ENCODE assay signal across 8 cellular contexts in genomic region chr19:1133471-1133929, GRCh38. TPM values are rescaled to one million over a fixed set of nuclear protein-coding genes. Genes with fewer than 3 reads are reported as not detected.
DNase-seq lines count a peak whose midpoint lies in the region; ATAC-seq and TF ChIP-seq lines count a peak whose summit lies in the region.

No MANE protein-coding gene starts in this region.

- no peaks in the 10 kb centered on the region for H3K27me3 ChIP-seq in CD8-positive, alpha-beta memory T cell (ENCODE audit: insufficient read depth, low read length, poor library complexity, severe bottlenecking)
- no peaks in the 10 kb centered on the region for H3K27me3 ChIP-seq in SU-DHL-6 (ENCODE audit: low read length)
- H3K27me3 ChIP-seq in muscle layer of duodenum (ENCODE audit: low read depth, low read length) = no peaks in the 10 kb centered on the region
- H3K27me3 ChIP-seq in thoracic aorta (replicated peaks; ENCODE audit: insufficient read depth) = no peaks in the 10 kb centered on the region

- no peaks in the 10 kb centered on the region for H3K36me3 ChIP-seq in CD8-positive, alpha-beta memory T cell (ENCODE audit: insufficient read depth, low read length)
- H3K36me3 ChIP-seq in SU-DHL-6 (ENCODE audit: low read length) = no peaks in the 10 kb centered on the region
- peaks cover 0 to under 1% of the 10 kb centered on the region in 2 donors for H3K36me3 ChIP-seq in muscle layer of duodenum (ENCODE audit: control insufficient read depth in 1 of 2, insufficient read depth in 2 of 2, low read length in 2 of 2)
- peaks cover 2% of the 10 kb centered on the region for H3K36me3 ChIP-seq in thoracic aorta

- H3K4me3 ChIP-seq in CD8-positive, alpha-beta memory T cell (ENCODE audit: low read length) = no peak overlapping the region
- peak overlapping the region; percentile 25 for H3K4me3 ChIP-seq in SU-DHL-6 (ENCODE audit: insufficient read depth, low read length, poor library complexity, severe bottlenecking)
- H3K4me3 ChIP-seq in muscle layer of duodenum (ENCODE audit: low read depth in 1 of 2, low read length in 2 of 2) = peak overlapping the region in 1 of 2 donors; percentile 74
- peak overlapping the region; percentile 95 for H3K4me3 ChIP-seq in thoracic aorta

- H3K9me3 ChIP-seq in CD8-positive, alpha-beta memory T cell (ENCODE audit: low read length) = no peaks in the 10 kb centered on the region
- H3K9me3 ChIP-seq in SU-DHL-6 (ENCODE audit: insufficient read depth, low read length) (no peaks in the 10 kb centered on the region), muscle layer of duodenum (ENCODE audit: control insufficient read depth in 1 of 2, low read length in 2 of 2) (no peaks in the 10 kb centered on the region), thoracic aorta (no peaks in the 10 kb centered on the region)

- H3K4me1 ChIP-seq in CD8-positive, alpha-beta memory T cell (ENCODE audit: insufficient read depth, low read length) = peaks cover 36% of the 10 kb centered on the region
- H3K4me1 ChIP-seq in muscle layer of duodenum (ENCODE audit: control insufficient read depth in 1 of 2, insufficient read depth in 2 of 2, low read length in 2 of 2) (peaks cover 6 to 33% of the 10 kb centered on the region in 2 donors), thoracic aorta (ENCODE audit: control insufficient read depth in 1 of 2, low read depth in 2 of 2) (peaks cover 47 to 48% of the 10 kb centered on the region in 2 donors)

- ATAC-seq in activated naive CD4-positive, alpha-beta T cell treated with anti-CD3 and anti-CD28 coated beads, Interleukin-2, amount 50 U/mL, for 72 hours = peak; percentile 37 to 48
- ATAC-seq in thoracic aorta (ENCODE audit: insufficient number of reproducible peaks, low FRiP score, low read depth) = no peak
- no peak for ATAC-seq in GM21515 (IDR thresholded peaks at IDR 0.05; ENCODE audit: unreplicated experiment)

- no peaks in the 10 kb centered on the region for H3F3A ChIP-seq in SU-DHL-6 (ENCODE audit: insufficient read depth)

- no peak overlapping the region for H2AFZ ChIP-seq in SU-DHL-6 (ENCODE audit: low read depth, low read length, severe bottlenecking)

- DNase-seq in CD8-positive, alpha-beta memory T cell = peak; percentile 61 to 93 (median 84)
- DNase-seq in HEK293T (ENCODE audit: extremely low spot score) (peak; percentile 42), thoracic aorta (ENCODE audit: low spot score) (no peak)
- peak; percentile 72 to 83 for DNase-seq in activated naive CD4-positive, alpha-beta T cell treated with anti-CD3 and anti-CD28 coated beads, Interleukin-2, amount 50 U/mL, for 72 hours (ENCODE audit: low spot score in 2 of 2)
- no peak for DNase-seq in NK-92 treated with Interleukin-12 subunit alpha and Interleukin-12 subunit beta, amount 100 ng/mL, for 24 hours (lab: John Stamatoyannopoulos, UW)

- H3K9ac ChIP-seq in SU-DHL-6 (ENCODE audit: low read length) = peak overlapping the region; percentile 50

- H3K4me1 Mint-ChIP-seq in CD8-positive, alpha-beta memory T cell = peaks cover 21 to 47% (median 24%) of the 10 kb centered on the region in 3 donors

- H3K27me3 Mint-ChIP-seq in CD8-positive, alpha-beta memory T cell = peaks cover 0 to 2% of the 10 kb centered on the region in 2 donors

- peak overlapping the region; percentile 68 for H3K4me2 ChIP-seq in SU-DHL-6 (ENCODE audit: low read depth, low read length, poor library complexity, severe bottlenecking)

- H3K9me2 ChIP-seq in SU-DHL-6 (replicated peaks; ENCODE audit: insufficient read depth, low read length) = no peaks in the 10 kb centered on the region

- no peaks in the 10 kb centered on the region for H3K79me2 ChIP-seq in SU-DHL-6 (ENCODE audit: insufficient read depth, low read length)

- peaks cover 0 to 6% (median 0%) of the 10 kb centered on the region in 3 donors for H3K36me3 Mint-ChIP-seq in CD8-positive, alpha-beta memory T cell
- peaks cover 8 to 17% of the 10 kb centered on the region in 2 donors for H3K36me3 Mint-ChIP-seq in activated naive CD4-positive, alpha-beta T cell treated with anti-CD3 and anti-CD28 coated beads, Interleukin-2, amount 50 U/mL, for 72 hours

- TF ChIP-seq CTCF in SU-DHL-6 (IDR thresholded peaks at IDR 0.05; ENCODE audit: insufficient read depth, low read length, poor library complexity, severe bottlenecking) = no peak
- no peak for TF ChIP-seq CTCF in thoracic aorta (IDR thresholded peaks at IDR 0.05)

- peak overlapping the region; percentile 70 to 92 (median 86) for H3K4me3 Mint-ChIP-seq in CD8-positive, alpha-beta memory T cell

- POLR2A ChIA-PET in CD8-positive, alpha-beta memory T cell (lab: Charles Lee) = interaction anchor here (0.5 to 0.7 kb wide), 3 partner anchors 13 to 96 kb away, joined by 3 to 10 read pairs (median 3); no protein-coding TSS in a partner anchor
- POLR2A ChIA-PET in HEK293T (lab: Yijun Ruan, JAX) = no interaction called here

- H3K9me3 Mint-ChIP-seq in CD8-positive, alpha-beta memory T cell = no peaks in the 10 kb centered on the region
- no peaks in the 10 kb centered on the region for H3K9me3 Mint-ChIP-seq in activated naive CD4-positive, alpha-beta T cell treated with anti-CD3 and anti-CD28 coated beads, Interleukin-2, amount 50 U/mL, for 72 hours

- no peaks in the 10 kb centered on the region for H4K20me1 ChIP-seq in SU-DHL-6 (ENCODE audit: low read depth, low read length)

- peak overlapping the region; percentile 87 for H3K27ac ChIP-seq in CD8-positive, alpha-beta memory T cell (ENCODE audit: low read depth, low read length)
- peak overlapping the region; percentile 70 for H3K27ac ChIP-seq in SU-DHL-6 (ENCODE audit: low read depth, low read length)
- H3K27ac ChIP-seq in muscle layer of duodenum (ENCODE audit: low read length) = peak overlapping the region; percentile 81
- H3K27ac ChIP-seq in thoracic aorta = peak overlapping the region; percentile 94 to 99

- CTCF ChIA-PET in CD8-positive, alpha-beta memory T cell (lab: Charles Lee) = interaction anchor here (0.9 to 2.7 kb wide), 7 partner anchors 19 to 111 kb away, joined by 3 to 13 read pairs (median 3); no protein-coding TSS in a partner anchor
- CTCF ChIA-PET in HEK293T (lab: Yijun Ruan, JAX) = no interaction called here

- H3K27ac Mint-ChIP-seq in CD8-positive, alpha-beta memory T cell = peak overlapping the region; percentile 83 to 99 (median 91)
- H3K27ac Mint-ChIP-seq in activated naive CD4-positive, alpha-beta T cell treated with anti-CD3 and anti-CD28 coated beads, Interleukin-2, amount 50 U/mL, for 72 hours = peak overlapping the region; percentile 92 to 97

TF ChIP-seq in HEK293T, 16 proteins besides CTCF, POLR2A, EP300 and RAD21:
- TF ChIP-seq SP1 (IDR thresholded peaks at IDR 0.05) (no peak), FOXK2 (IDR thresholded peaks at IDR 0.05) (no peak), L3MBTL2 (conservative IDR thresholded peaks at IDR 0.05) (no peak), HDGF (IDR thresholded peaks at IDR 0.05; ENCODE audit: borderline replicate concordance) (no peak), NFRKB (IDR thresholded peaks at IDR 0.05) (no peak), ZNF384 (IDR thresholded peaks at IDR 0.05) (no peak), FOXM1 (IDR thresholded peaks at IDR 0.05; ENCODE audit: borderline replicate concordance) (no peak), SUZ12 (IDR thresholded peaks at IDR 0.05) (no peak), CTBP1 (IDR thresholded peaks at IDR 0.05; ENCODE audit: borderline replicate concordance) (no peak), PKNOX1 (IDR thresholded peaks at IDR 0.05) (no peak), ARNT (IDR thresholded peaks at IDR 0.05) (no peak), BHLHE40 (IDR thresholded peaks at IDR 0.05; ENCODE audit: borderline replicate concordance) (no peak), LEF1 (IDR thresholded peaks at IDR 0.05; ENCODE audit: borderline replicate concordance) (no peak), ELF4 (IDR thresholded peaks at IDR 0.05) (no peak)

RNA-seq across cellular contexts. Expression of gene GPX4, which starts 29.7 kb away (rescaled TPM):
- 100 to 1,000 TPM; 222 TPM for total RNA-seq in CD8-positive, alpha-beta memory T cell
- 373 TPM for polyA plus RNA-seq in CD8-positive, alpha-beta memory T cell
- total RNA-seq in activated naive CD4-positive, alpha-beta T cell treated with anti-CD3 and anti-CD28 coated beads, Interleukin-2, amount 50 U/mL, for 72 hours = 100 to 1,000 TPM; 154 to 316 TPM
- 100 to 1,000 TPM; 259 to 441 TPM for total RNA-seq in thoracic aorta

RNA-seq across cellular contexts. Expression of gene POLR2E, which starts 38.3 kb away (rescaled TPM):
- total RNA-seq in CD8-positive, alpha-beta memory T cell = 100 to 1,000 TPM; 270 to 278 TPM
- polyA plus RNA-seq in CD8-positive, alpha-beta memory T cell = 249 TPM
- total RNA-seq in activated naive CD4-positive, alpha-beta T cell treated with anti-CD3 and anti-CD28 coated beads, Interleukin-2, amount 50 U/mL, for 72 hours = 100 to 1,000 TPM; 248 to 259 TPM
- total RNA-seq in thoracic aorta = 100 to 1,000 TPM; 129 to 149 TPM

RNA-seq across cellular contexts. Expression of gene SBNO2, which starts 40.6 kb away (rescaled TPM):
- 10 to 100 TPM; 59.0 to 61.0 TPM for total RNA-seq in CD8-positive, alpha-beta memory T cell
- polyA plus RNA-seq in CD8-positive, alpha-beta memory T cell = 4.3 TPM
- total RNA-seq in activated naive CD4-positive, alpha-beta T cell treated with anti-CD3 and anti-CD28 coated beads, Interleukin-2, amount 50 U/mL, for 72 hours = 100 to 1,000 TPM; 113 to 144 TPM
- 100 to 1,000 TPM in 1 of 2 donors, 10 to 100 TPM in 1; 55.4 to 182 TPM for total RNA-seq in thoracic aorta

Comparison
In these comparisons a context has a peak if more than half of its experiments do, and no peak if none do; other contexts are left out.
1. DNase-seq: peak in CD8-positive, alpha-beta memory T cell (5 of 5), HEK293T (single experiment) and activated naive CD4-positive, alpha-beta T cell treated with anti-CD3 and anti-CD28 coated beads, Interleukin-2, amount 50 U/mL, for 72 hours (2 of 2); none in thoracic aorta (single experiment) and NK-92 treated with Interleukin-12 subunit alpha and Interleukin-12 subunit beta, amount 100 ng/mL, for 24 hours (single experiment).
2. ATAC-seq: peak in activated naive CD4-positive, alpha-beta T cell treated with anti-CD3 and anti-CD28 coated beads, Interleukin-2, amount 50 U/mL, for 72 hours (2 of 2); none in thoracic aorta (single experiment) and GM21515 (single experiment).
3. Peak in every context shown above with its lines, with median percentiles within 50 percentile points of each other: H3K27ac ChIP-seq.